9 cellular contexts compared by ENCODE assay signal in genomic region chr10:23293145-23293724, GRCh38. TPM values are rescaled to one million over a fixed set of nuclear protein-coding genes. Genes with fewer than 3 reads are reported as not detected.
DNase-seq lines count a peak whose midpoint lies in the region; ATAC-seq, FAIRE-seq and TF ChIP-seq lines count a peak whose summit lies in the region.
"Had no signal": no experiment of that assay in that cellular context is flagged by ENCODE, and none has a peak within 500 bp of the region (broad histone marks: within the 10 kb centered on the region; RNA-seq: fewer than 3 reads in every experiment).

No MANE protein-coding gene starts in this region.

- TF ChIP-seq CTCF in dorsolateral prefrontal cortex (IDR thresholded peaks at IDR 0.05 in 54 of 56, conservative IDR thresholded peaks at IDR 0.05 in 2 of 56; ENCODE audit: low read depth in 1 of 56, partially characterized antibody in 56 of 56), result peak in 53 of 56 donors; percentile 20 to 78 (median 59)

- ATAC-seq in GM21515 (IDR thresholded peaks at IDR 0.05; ENCODE audit: unreplicated experiment), result peak; percentile 93

- H3K27me3 ChIP-seq in dorsolateral prefrontal cortex, result no peaks in the 10 kb centered on the region
- H3K27me3 ChIP-seq: BLaER1 had no signal

- intact Hi-C loops in dorsolateral prefrontal cortex (cut with DNase I), result loop anchor here (5.0 to 10.0 kb wide), 2 partner anchors 136 to 1222 kb away; no protein-coding TSS in a partner anchor

- DNase-seq in DMS79 treated with DMSO at 0.1 percent for 48 hours (lab: John Stamatoyannopoulos, UW), result peak; percentile 1
- DNase-seq in DMS79 (lab: John Stamatoyannopoulos, UW), result no peak
- peak; percentile 23 for DNase-seq in HTR-8/SVneo (ENCODE audit: insufficient read length, low spot score)
- DNase-seq in RPMI7951 (ENCODE audit: low read depth), result peak; percentile 42
- DNase-seq in dorsolateral prefrontal cortex, result peak in 2 of 10 donors; percentile 40 to 53
- DNase-seq in nucleus accumbens (lab: John Stamatoyannopoulos, UW), result peak in 29 of 56 donors; percentile 1 to 58 (median 9)
- no peak for DNase-seq in NCI-H187 treated with DMSO at 0.1 percent for 48 hours (lab: John Stamatoyannopoulos, UW)

- peak; percentile 28 for FAIRE-seq in HTR-8/SVneo (lab: Jason Lieb, UNC)

- peak overlapping the region in 1 of 59 donors; percentile 27 for H3K27ac ChIP-seq in dorsolateral prefrontal cortex
- H3K27ac ChIP-seq: BLaER1 had no signal

- peak overlapping the region in 5 of 59 donors; percentile 0 to 28 (median 1) for H3K4me3 ChIP-seq in dorsolateral prefrontal cortex
- H3K4me3 ChIP-seq: BLaER1 had no signal

RNA-seq across cellular contexts. Expression of gene C10orf67, which starts 51.4 kb away (rescaled TPM):
- total RNA-seq in RPMI7951 (2014; rRNA removed; shearing (Covaris generic)), result not detected in 2 replicates
- total RNA-seq in dorsolateral prefrontal cortex, result 1 to 10 TPM in 76 of 120 experiments, under 1 TPM in 43, not detected in 1; 0.26 to 2.7 (median 1.2) TPM

Comparison
In these comparisons a context has a peak if more than half of its experiments do, and no peak if none do; other contexts are left out.
1. DNase-seq: peak in DMS79 treated with DMSO at 0.1 percent for 48 hours (single experiment), HTR-8/SVneo (single experiment), RPMI7951 (single experiment) and nucleus accumbens (29 of 56); none in DMS79 (single experiment) and NCI-H187 treated with DMSO at 0.1 percent for 48 hours (single experiment).